ENCODE assay signal across 1 cellular context in the genomic region with DNA sequence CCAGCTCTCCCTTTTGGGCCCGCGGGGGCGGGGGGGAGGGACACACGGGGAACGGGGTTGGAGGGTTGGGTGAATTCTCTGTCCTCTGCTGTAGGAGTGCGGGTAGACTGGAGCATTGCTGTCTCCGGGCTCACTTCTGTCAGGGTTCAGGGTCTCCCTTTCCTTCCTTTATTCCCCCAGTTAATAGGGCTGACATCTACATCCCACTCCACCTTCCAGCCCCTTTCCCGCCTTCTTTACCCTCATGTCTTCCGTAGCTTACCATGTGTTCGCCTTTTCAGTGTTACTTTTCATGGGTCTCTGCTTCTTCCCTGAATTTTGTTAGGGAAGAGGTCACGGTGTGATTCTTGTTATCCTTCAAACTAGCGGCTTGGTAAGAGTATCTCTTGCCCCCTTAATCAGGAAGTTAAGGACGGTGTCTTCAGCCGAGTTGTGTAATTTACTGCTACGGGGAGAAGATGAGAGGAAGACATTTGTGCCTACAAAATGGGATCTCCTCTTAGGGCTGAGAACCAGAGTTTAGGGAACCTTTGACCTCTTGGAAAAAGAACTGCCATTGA.
TF ChIP-seq lines count a peak whose summit lies in the region.

No MANE protein-coding gene starts in this region.

TF ChIP-seq in GM12878, 131 proteins besides CTCF, POLR2A, EP300 and RAD21 (continued from another document):
- TF ChIP-seq, protein P1, sequence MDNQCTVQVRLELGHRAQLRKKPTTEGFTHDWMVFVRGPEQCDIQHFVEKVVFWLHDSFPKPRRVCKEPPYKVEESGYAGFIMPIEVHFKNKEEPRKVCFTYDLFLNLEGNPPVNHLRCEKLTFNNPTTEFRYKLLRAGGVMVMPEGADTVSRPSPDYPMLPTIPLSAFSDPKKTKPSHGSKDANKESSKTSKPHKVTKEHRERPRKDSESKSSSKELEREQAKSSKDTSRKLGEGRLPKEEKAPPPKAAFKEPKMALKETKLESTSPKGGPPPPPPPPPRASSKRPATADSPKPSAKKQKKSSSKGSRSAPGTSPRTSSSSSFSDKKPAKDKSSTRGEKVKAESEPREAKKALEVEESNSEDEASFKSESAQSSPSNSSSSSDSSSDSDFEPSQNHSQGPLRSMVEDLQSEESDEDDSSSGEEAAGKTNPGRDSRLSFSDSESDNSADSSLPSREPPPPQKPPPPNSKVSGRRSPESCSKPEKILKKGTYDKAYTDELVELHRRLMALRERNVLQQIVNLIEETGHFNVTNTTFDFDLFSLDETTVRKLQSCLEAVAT (IDR thresholded peaks at IDR 0.05), result 0 out of 2 replicates have a peak, but pooled peaks have one; percentile 52
